ENCODE assay signal across 29 cellular contexts in genomic region chr1:199918196-199918789, GRCh38.
"Had no signal": no experiment of that assay in that cellular context is flagged by ENCODE, and none has a peak within 500 bp of the region (broad histone marks: within the 10 kb centered on the region; RNA-seq: fewer than 3 reads in every experiment).

No MANE protein-coding gene starts in this region.

- DNase-seq: activated CD4-positive, alpha-beta memory T cell treated with anti-CD3 and anti-CD28 coated beads, Interleukin-2, amount 10 ng/mL, durations not matched to agents 7 days and 5 days; activated CD4-positive, alpha-beta T cell treated with anti-CD3 and anti-CD28 coated beads for 1 hour; activated CD4-positive, alpha-beta T cell treated with anti-CD3 and anti-CD28 coated beads for 48 hours; activated CD4-positive, CD25-positive, alpha-beta regulatory T cell; activated gamma-delta T cell; activated naive CD4-positive, alpha-beta T cell treated with Interleukin-2 at 50 U/mL for 16 hours; activated naive CD8-positive, alpha-beta T cell treated with anti-CD3 and anti-CD28 coated beads, Interleukin-2, amount 10 ng/mL, durations not matched to agents 7 days and 5 days; activated T-cell treated with anti-CD3 and anti-CD28 coated beads, Interleukin-2, amount 50 U/mL, for 1 hour; amygdala; NCI-H1105; NCI-H1417 treated with DMSO at 0.1 percent for 48 hours; NCI-H187 treated with DMSO at 0.1 percent for 48 hours; NCI-H2081; NCI-H2171 treated with DMSO at 0.1 percent for 48 hours; NCI-H2227 treated with DMSO at 0.1 percent for 48 hours; NCI-H446; NCI-H510A treated with DMSO at 0.1 percent for 48 hours; NCI-H526 treated with DMSO at 0.1 percent for 48 hours; NCI-H774; SIG-M5; T-cell; T-helper 17 cell; WERI-Rb-1 had no signal

- H3K4me3 ChIP-seq: ascending aorta, cardiac muscle cell had no signal

- H3K27me3 ChIP-seq: ascending aorta, cardiac muscle cell had no signal

- H3K27ac ChIP-seq: ascending aorta, cardiac muscle cell, KMS-11, RWPE1, WERI-Rb-1 had no signal

- H3K36me3 ChIP-seq: ascending aorta, cardiac muscle cell, WERI-Rb-1 had no signal

- H3K4me1 ChIP-seq: ascending aorta had no signal

- ATAC-seq: Right ventricle myocardium inferior, SK-N-SH treated with all-trans-retinoic acid at 6 μM for 48 hours, T-cell, T-helper 17 cell had no signal
